15 cellular contexts compared by ENCODE assay signal in genomic region chr10:11080564-11080984, GRCh38.
DNase-seq lines count a peak whose midpoint lies in the region; ATAC-seq and TF ChIP-seq lines count a peak whose summit lies in the region.
"Had no signal": no experiment of that assay in that cellular context is flagged by ENCODE, and none has a peak within 500 bp of the region (broad histone marks: within the 10 kb centered on the region; RNA-seq: fewer than 3 reads in every experiment).

No MANE protein-coding gene starts in this region.

- H3K27me3 Mint-ChIP-seq in GM23338 (ENCODE audit: insufficient read depth, low read depth, poor library complexity): no peaks in the 10 kb centered on the region
- H3K27me3 Mint-ChIP-seq in activated CD4-positive, alpha-beta T cell treated with anti-CD3 and anti-CD28 coated beads, Interleukin-2, amount 10 ng/mL, durations not matched to agents 24 days and 14 days: peaks cover 31% of the 10 kb centered on the region

- H3K4me2 ChIP-seq in GM23338: no peak overlapping the region

- H2AFZ ChIP-seq in GM23338: no peak overlapping the region

- H3K36me3 Mint-ChIP-seq in GM23338 (ENCODE audit: low read depth): no peaks in the 10 kb centered on the region
- H3K36me3 Mint-ChIP-seq in activated CD4-positive, alpha-beta T cell treated with anti-CD3 and anti-CD28 coated beads, Interleukin-2, amount 10 ng/mL, durations not matched to agents 24 days and 14 days (ENCODE audit: low read depth): no peaks in the 10 kb centered on the region
- H3K36me3 Mint-ChIP-seq: CD8-positive, alpha-beta T cell had no signal

- no peaks in the 10 kb centered on the region for H3F3A ChIP-seq in GM23338 (replicated peaks; ENCODE audit: low read depth)

- H3K4me3 ChIP-seq in right atrium auricular region (no peak overlapping the region), GM23338 (no peak overlapping the region)
- H3K4me3 ChIP-seq: breast epithelium, MG63 had no signal

- H3K27me3 ChIP-seq in right atrium auricular region (no peaks in the 10 kb centered on the region), GM23338 (ENCODE audit: insufficient read depth) (no peaks in the 10 kb centered on the region)
- H3K27me3 ChIP-seq: breast epithelium, MG63 had no signal

- H3K27ac ChIP-seq in right atrium auricular region (peak overlapping the region in 1 of 2 donors; percentile 52), GM23338 (ENCODE audit: low read depth) (no peak overlapping the region)
- H3K27ac ChIP-seq: breast epithelium had no signal

- H3K9me3 ChIP-seq in right atrium auricular region: no peaks in the 10 kb centered on the region
- H3K9me3 ChIP-seq: breast epithelium, MG63 had no signal

- peaks cover 4% of the 10 kb centered on the region; the same call in 1 of the 2 replicates for H3K9me2 ChIP-seq in GM23338 (ENCODE audit: insufficient read depth)

- TF ChIP-seq CTCF in right atrium auricular region (IDR thresholded peaks at IDR 0.05) (no peak), GM23338 (conservative IDR thresholded peaks at IDR 0.05; ENCODE audit: low read depth in 2 of 2) (no peak)

- no peaks in the 10 kb centered on the region for H4K20me1 ChIP-seq in GM23338 (replicated peaks; ENCODE audit: insufficient read depth)

- H3K36me3 ChIP-seq in right atrium auricular region (no peaks in the 10 kb centered on the region), GM23338 (ENCODE audit: insufficient read depth) (no peaks in the 10 kb centered on the region)
- H3K36me3 ChIP-seq: breast epithelium, MG63 had no signal

- peaks cover 0 to 67% of the 10 kb centered on the region in 2 donors for H3K4me1 ChIP-seq in right atrium auricular region
- H3K4me1 ChIP-seq in GM23338 (ENCODE audit: insufficient read depth): peaks cover 14% of the 10 kb centered on the region
- H3K4me1 ChIP-seq: breast epithelium had no signal

- ATAC-seq in left ventricle myocardium superior (peak; percentile 8), GM21528 (IDR thresholded peaks at IDR 0.05; ENCODE audit: low FRiP score, unreplicated experiment) (peak; percentile 70), HG03159 (IDR thresholded peaks at IDR 0.05; ENCODE audit: unreplicated experiment) (peak; percentile 81), GM23338 (no peak)
- ATAC-seq: CD8-positive, alpha-beta T cell had no signal

- no peak overlapping the region for H3K4me3 Mint-ChIP-seq in GM23338
- no peak overlapping the region for H3K4me3 Mint-ChIP-seq in activated CD4-positive, alpha-beta T cell treated with anti-CD3 and anti-CD28 coated beads, Interleukin-2, amount 10 ng/mL, durations not matched to agents 24 days and 14 days
- H3K4me3 Mint-ChIP-seq: CD8-positive, alpha-beta T cell had no signal

- H3K4me1 Mint-ChIP-seq in GM23338: peaks cover 19% of the 10 kb centered on the region
- H3K4me1 Mint-ChIP-seq in activated CD4-positive, alpha-beta T cell treated with anti-CD3 and anti-CD28 coated beads, Interleukin-2, amount 10 ng/mL, durations not matched to agents 24 days and 14 days: no peaks in the 10 kb centered on the region

- no peak overlapping the region for H3K27ac Mint-ChIP-seq in GM23338
- H3K27ac Mint-ChIP-seq in activated CD4-positive, alpha-beta T cell treated with anti-CD3 and anti-CD28 coated beads, Interleukin-2, amount 10 ng/mL, durations not matched to agents 24 days and 14 days: no peak overlapping the region
- H3K27ac Mint-ChIP-seq: CD8-positive, alpha-beta T cell had no signal

- H3K79me2 ChIP-seq in GM23338 (replicated peaks; ENCODE audit: insufficient read depth): no peaks in the 10 kb centered on the region

- DNase-seq in left ventricle myocardium superior: no peak
- DNase-seq in right atrium auricular region (ENCODE audit: low spot score): no peak
- no peak for DNase-seq in GM23338 (ENCODE audit: low spot score)
- DNase-seq in activated CD4-positive, alpha-beta T cell treated with anti-CD3 and anti-CD28 coated beads, Interleukin-2, amount 10 ng/mL, durations not matched to agents 24 days and 14 days: no peak
- DNase-seq in SKM-1 (lab: John Stamatoyannopoulos, UW; ENCODE audit: unreplicated experiment): no peak
- DNase-seq in NOMO-1 (lab: John Stamatoyannopoulos, UW; ENCODE audit: unreplicated experiment in 2 of 2): no peak
- DNase-seq: activated naive CD4-positive, alpha-beta T cell; CD8-positive, alpha-beta T cell; mesenchymal stem cell; MG63; NK-92 treated with Interleukin-12 subunit alpha and Interleukin-12 subunit beta, amount 100 ng/mL, for 24 hours; occipital lobe had no signal

- intact Hi-C loops in left ventricle myocardium superior (cut with micrococcal nuclease): no loop called here
- intact Hi-C loops in activated CD4-positive, alpha-beta T cell treated with anti-CD3 and anti-CD28 coated beads, Interleukin-2, amount 10 ng/mL, durations not matched to agents 24 days and 14 days (cut with micrococcal nuclease): no loop called here

- H3K9me3 Mint-ChIP-seq in GM23338: no peaks in the 10 kb centered on the region
- H3K9me3 Mint-ChIP-seq in activated CD4-positive, alpha-beta T cell treated with anti-CD3 and anti-CD28 coated beads, Interleukin-2, amount 10 ng/mL, durations not matched to agents 24 days and 14 days: no peaks in the 10 kb centered on the region
- H3K9me3 Mint-ChIP-seq: CD8-positive, alpha-beta T cell had no signal

TF ChIP-seq in GM23338, 12 proteins besides CTCF, POLR2A, EP300 and RAD21 (continues in another document):
- no peak for TF ChIP-seq STAT1 (IDR thresholded peaks at IDR 0.05; ENCODE audit: unreplicated experiment)
- TF ChIP-seq, protein P1, sequence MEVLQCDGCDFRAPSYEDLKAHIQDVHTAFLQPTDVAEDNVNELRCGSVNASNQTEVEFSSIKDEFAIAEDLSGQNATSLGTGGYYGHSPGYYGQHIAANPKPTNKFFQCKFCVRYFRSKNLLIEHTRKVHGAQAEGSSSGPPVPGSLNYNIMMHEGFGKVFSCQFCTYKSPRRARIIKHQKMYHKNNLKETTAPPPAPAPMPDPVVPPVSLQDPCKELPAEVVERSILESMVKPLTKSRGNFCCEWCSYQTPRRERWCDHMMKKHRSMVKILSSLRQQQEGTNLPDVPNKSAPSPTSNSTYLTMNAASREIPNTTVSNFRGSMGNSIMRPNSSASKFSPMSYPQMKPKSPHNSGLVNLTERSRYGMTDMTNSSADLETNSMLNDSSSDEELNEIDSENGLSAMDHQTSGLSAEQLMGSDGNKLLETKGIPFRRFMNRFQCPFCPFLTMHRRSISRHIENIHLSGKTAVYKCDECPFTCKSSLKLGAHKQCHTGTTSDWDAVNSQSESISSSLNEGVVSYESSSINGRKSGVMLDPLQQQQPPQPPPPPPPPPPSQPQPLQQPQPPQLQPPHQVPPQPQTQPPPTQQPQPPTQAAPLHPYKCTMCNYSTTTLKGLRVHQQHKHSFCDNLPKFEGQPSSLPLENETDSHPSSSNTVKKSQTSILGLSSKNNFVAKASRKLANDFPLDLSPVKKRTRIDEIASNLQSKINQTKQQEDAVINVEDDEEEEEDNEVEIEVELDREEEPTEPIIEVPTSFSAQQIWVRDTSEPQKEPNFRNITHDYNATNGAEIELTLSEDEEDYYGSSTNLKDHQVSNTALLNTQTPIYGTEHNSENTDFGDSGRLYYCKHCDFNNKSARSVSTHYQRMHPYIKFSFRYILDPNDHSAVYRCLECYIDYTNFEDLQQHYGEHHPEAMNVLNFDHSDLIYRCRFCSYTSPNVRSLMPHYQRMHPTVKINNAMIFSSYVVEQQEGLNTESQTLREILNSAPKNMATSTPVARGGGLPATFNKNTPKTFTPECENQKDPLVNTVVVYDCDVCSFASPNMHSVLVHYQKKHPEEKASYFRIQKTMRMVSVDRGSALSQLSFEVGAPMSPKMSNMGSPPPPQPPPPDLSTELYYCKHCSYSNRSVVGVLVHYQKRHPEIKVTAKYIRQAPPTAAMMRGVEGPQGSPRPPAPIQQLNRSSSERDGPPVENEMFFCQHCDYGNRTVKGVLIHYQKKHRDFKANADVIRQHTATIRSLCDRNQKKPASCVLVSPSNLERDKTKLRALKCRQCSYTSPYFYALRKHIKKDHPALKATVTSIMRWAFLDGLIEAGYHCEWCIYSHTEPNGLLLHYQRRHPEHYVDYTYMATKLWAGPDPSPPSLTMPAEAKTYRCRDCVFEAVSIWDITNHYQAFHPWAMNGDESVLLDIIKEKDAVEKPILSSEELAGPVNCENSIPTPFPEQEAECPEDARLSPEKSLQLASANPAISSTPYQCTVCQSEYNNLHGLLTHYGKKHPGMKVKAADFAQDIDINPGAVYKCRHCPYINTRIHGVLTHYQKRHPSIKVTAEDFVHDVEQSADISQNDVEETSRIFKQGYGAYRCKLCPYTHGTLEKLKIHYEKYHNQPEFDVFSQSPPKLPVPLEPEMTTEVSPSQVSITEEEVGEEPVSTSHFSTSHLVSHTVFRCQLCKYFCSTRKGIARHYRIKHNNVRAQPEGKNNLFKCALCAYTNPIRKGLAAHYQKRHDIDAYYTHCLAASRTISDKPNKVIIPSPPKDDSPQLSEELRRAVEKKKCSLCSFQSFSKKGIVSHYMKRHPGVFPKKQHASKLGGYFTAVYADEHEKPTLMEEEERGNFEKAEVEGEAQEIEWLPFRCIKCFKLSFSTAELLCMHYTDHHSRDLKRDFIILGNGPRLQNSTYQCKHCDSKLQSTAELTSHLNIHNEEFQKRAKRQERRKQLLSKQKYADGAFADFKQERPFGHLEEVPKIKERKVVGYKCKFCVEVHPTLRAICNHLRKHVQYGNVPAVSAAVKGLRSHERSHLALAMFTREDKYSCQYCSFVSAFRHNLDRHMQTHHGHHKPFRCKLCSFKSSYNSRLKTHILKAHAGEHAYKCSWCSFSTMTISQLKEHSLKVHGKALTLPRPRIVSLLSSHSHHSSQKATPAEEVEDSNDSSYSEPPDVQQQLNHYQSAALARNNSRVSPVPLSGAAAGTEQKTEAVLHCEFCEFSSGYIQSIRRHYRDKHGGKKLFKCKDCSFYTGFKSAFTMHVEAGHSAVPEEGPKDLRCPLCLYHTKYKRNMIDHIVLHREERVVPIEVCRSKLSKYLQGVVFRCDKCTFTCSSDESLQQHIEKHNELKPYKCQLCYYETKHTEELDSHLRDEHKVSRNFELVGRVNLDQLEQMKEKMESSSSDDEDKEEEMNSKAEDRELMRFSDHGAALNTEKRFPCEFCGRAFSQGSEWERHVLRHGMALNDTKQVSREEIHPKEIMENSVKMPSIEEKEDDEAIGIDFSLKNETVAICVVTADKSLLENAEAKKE (CRISPR knock-in tag; IDR thresholded peaks at IDR 0.05): no peak
- TF ChIP-seq, protein P2, sequence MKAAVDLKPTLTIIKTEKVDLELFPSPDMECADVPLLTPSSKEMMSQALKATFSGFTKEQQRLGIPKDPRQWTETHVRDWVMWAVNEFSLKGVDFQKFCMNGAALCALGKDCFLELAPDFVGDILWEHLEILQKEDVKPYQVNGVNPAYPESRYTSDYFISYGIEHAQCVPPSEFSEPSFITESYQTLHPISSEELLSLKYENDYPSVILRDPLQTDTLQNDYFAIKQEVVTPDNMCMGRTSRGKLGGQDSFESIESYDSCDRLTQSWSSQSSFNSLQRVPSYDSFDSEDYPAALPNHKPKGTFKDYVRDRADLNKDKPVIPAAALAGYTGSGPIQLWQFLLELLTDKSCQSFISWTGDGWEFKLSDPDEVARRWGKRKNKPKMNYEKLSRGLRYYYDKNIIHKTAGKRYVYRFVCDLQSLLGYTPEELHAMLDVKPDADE (IDR thresholded peaks at IDR 0.05): no peak
- TF ChIP-seq JUNB (IDR thresholded peaks at IDR 0.05; ENCODE audit: unreplicated experiment): no peak
